27 cellular contexts compared by ENCODE assay signal in genomic region chr3:127982155-127982554, GRCh38.
"Had no signal": no experiment of that assay in that cellular context is flagged by ENCODE, and none has a peak within 500 bp of the region (broad histone marks: within the 10 kb centered on the region; RNA-seq: fewer than 3 reads in every experiment).

No MANE protein-coding gene starts in this region.

- H3K4me3 Mint-ChIP-seq: activated CD4-positive, alpha-beta memory T cell treated with anti-CD3 and anti-CD28 coated beads for 36 hours; activated CD4-positive, alpha-beta T cell treated with anti-CD3 and anti-CD28 coated beads for 36 hours; activated CD4-positive, alpha-beta T cell treated with anti-CD3 and anti-CD28 coated beads, Interleukin-2, amount 10 ng/mL, durations not matched to agents 24 days and 14 days; activated naive CD4-positive, alpha-beta T cell treated with anti-CD3 and anti-CD28 coated beads, Interleukin-2, amount 10 ng/mL, durations not matched to agents 7 days and 5 days; activated naive CD8-positive, alpha-beta T cell treated with anti-CD3 and anti-CD28 coated beads, Interleukin-2, amount 10 ng/mL, durations not matched to agents 7 days and 5 days; activated T-cell treated with anti-CD3 and anti-CD28 coated beads, Interleukin-2, amount 50 U/mL, for 24 hours; activated T-cell treated with anti-CD3 and anti-CD28 coated beads, Interleukin-2, amount 50 U/mL, for 72 hours; brain; T-cell had no signal

- H3K4me1 ChIP-seq: ascending aorta, breast epithelium, colonic mucosa had no signal

- H3K27ac ChIP-seq: ascending aorta, breast epithelium, cardiac muscle cell, colonic mucosa, epithelial cell of prostate had no signal

- H3K4me1 Mint-ChIP-seq: activated CD4-positive, alpha-beta T cell treated with anti-CD3 and anti-CD28 coated beads for 36 hours; activated CD4-positive, alpha-beta T cell treated with anti-CD3 and anti-CD28 coated beads, Interleukin-2, amount 10 ng/mL, durations not matched to agents 24 days and 14 days; activated naive CD4-positive, alpha-beta T cell treated with anti-CD3 and anti-CD28 coated beads, Interleukin-2, amount 10 ng/mL, durations not matched to agents 7 days and 5 days; activated naive CD8-positive, alpha-beta T cell treated with anti-CD3 and anti-CD28 coated beads, Interleukin-2, amount 10 ng/mL, durations not matched to agents 7 days and 5 days; T-cell had no signal

- H3K9me3 ChIP-seq: ascending aorta, breast epithelium, colonic mucosa had no signal

- DNase-seq: activated CD4-positive, alpha-beta memory T cell treated with anti-CD3 and anti-CD28 coated beads for 36 hours; activated CD4-positive, alpha-beta T cell treated with anti-CD3 and anti-CD28 coated beads for 36 hours; activated CD4-positive, alpha-beta T cell treated with anti-CD3 and anti-CD28 coated beads, Interleukin-2, amount 10 ng/mL, durations not matched to agents 24 days and 14 days; activated CD4-positive, CD25-positive, alpha-beta regulatory T cell; activated CD4-positive, CD25-positive, alpha-beta regulatory T cell treated with anti-CD3 and anti-CD28 coated beads, Interleukin-2, amount 50 U/mL, for 72 hours; activated CD8-positive, alpha-beta memory T cell treated with anti-CD3 and anti-CD28 coated beads, Interleukin-2, amount 50 U/mL, for 48 hours; activated gamma-delta T cell; activated naive CD4-positive, alpha-beta T cell; activated naive CD4-positive, alpha-beta T cell treated with anti-CD3 and anti-CD28 coated beads, Interleukin-2, amount 10 ng/mL, durations not matched to agents 7 days and 5 days; activated naive CD8-positive, alpha-beta T cell treated with anti-CD3 and anti-CD28 coated beads, Interleukin-2, amount 10 ng/mL, durations not matched to agents 7 days and 5 days; activated T-cell treated with anti-CD3 and anti-CD28 coated beads for 4 hours; activated T-cell treated with anti-CD3 and anti-CD28 coated beads, Interleukin-2, amount 50 U/mL, for 24 hours; activated T-cell treated with anti-CD3 and anti-CD28 coated beads, Interleukin-2, amount 50 U/mL, for 72 hours; central memory CD4-positive, alpha-beta T cell; cerebellar nuclear complex; colonic mucosa; effector CD8-positive, alpha-beta T cell; foreskin fibroblast; SW 1271; T-cell; T-helper 2 cell had no signal

- H3K27ac Mint-ChIP-seq: activated CD4-positive, alpha-beta memory T cell treated with anti-CD3 and anti-CD28 coated beads for 36 hours; activated CD4-positive, alpha-beta T cell treated with anti-CD3 and anti-CD28 coated beads for 36 hours; activated CD4-positive, alpha-beta T cell treated with anti-CD3 and anti-CD28 coated beads, Interleukin-2, amount 10 ng/mL, durations not matched to agents 24 days and 14 days; activated naive CD4-positive, alpha-beta T cell treated with anti-CD3 and anti-CD28 coated beads, Interleukin-2, amount 10 ng/mL, durations not matched to agents 7 days and 5 days; activated naive CD8-positive, alpha-beta T cell treated with anti-CD3 and anti-CD28 coated beads, Interleukin-2, amount 10 ng/mL, durations not matched to agents 7 days and 5 days; activated T-cell treated with anti-CD3 and anti-CD28 coated beads, Interleukin-2, amount 50 U/mL, for 24 hours; activated T-cell treated with anti-CD3 and anti-CD28 coated beads, Interleukin-2, amount 50 U/mL, for 72 hours; brain had no signal

- ATAC-seq: activated CD4-positive, alpha-beta T cell treated with anti-CD3 and anti-CD28 coated beads for 36 hours; activated naive CD4-positive, alpha-beta T cell treated with anti-CD3 and anti-CD28 coated beads, Interleukin-2, amount 50 U/mL, for 72 hours; activated T-cell treated with anti-CD3 and anti-CD28 coated beads, Interleukin-2, amount 50 U/mL, for 72 hours; T-cell had no signal

- H3K4me3 ChIP-seq: ascending aorta, breast epithelium, cardiac muscle cell, colonic mucosa had no signal

- H3K9me3 Mint-ChIP-seq: activated CD4-positive, alpha-beta memory T cell treated with anti-CD3 and anti-CD28 coated beads for 36 hours; activated CD4-positive, alpha-beta T cell treated with anti-CD3 and anti-CD28 coated beads, Interleukin-2, amount 10 ng/mL, durations not matched to agents 24 days and 14 days; activated naive CD4-positive, alpha-beta T cell treated with anti-CD3 and anti-CD28 coated beads, Interleukin-2, amount 10 ng/mL, durations not matched to agents 7 days and 5 days; activated naive CD4-positive, alpha-beta T cell treated with anti-CD3 and anti-CD28 coated beads, Interleukin-2, amount 50 U/mL, for 72 hours; activated T-cell treated with anti-CD3 and anti-CD28 coated beads, Interleukin-2, amount 50 U/mL, for 24 hours had no signal

- H3K36me3 ChIP-seq: ascending aorta, breast epithelium, cardiac muscle cell, colonic mucosa had no signal

- H3K27me3 ChIP-seq: ascending aorta, breast epithelium, cardiac muscle cell, colonic mucosa had no signal

- H3K36me3 Mint-ChIP-seq: activated CD4-positive, alpha-beta memory T cell treated with anti-CD3 and anti-CD28 coated beads for 36 hours; activated naive CD4-positive, alpha-beta T cell treated with anti-CD3 and anti-CD28 coated beads, Interleukin-2, amount 10 ng/mL, durations not matched to agents 7 days and 5 days; activated naive CD4-positive, alpha-beta T cell treated with anti-CD3 and anti-CD28 coated beads, Interleukin-2, amount 50 U/mL, for 72 hours; activated naive CD8-positive, alpha-beta T cell treated with anti-CD3 and anti-CD28 coated beads, Interleukin-2, amount 10 ng/mL, durations not matched to agents 7 days and 5 days; brain had no signal
